Comparison of ENCODE assay signal across 9 cellular contexts in the genomic region with DNA sequence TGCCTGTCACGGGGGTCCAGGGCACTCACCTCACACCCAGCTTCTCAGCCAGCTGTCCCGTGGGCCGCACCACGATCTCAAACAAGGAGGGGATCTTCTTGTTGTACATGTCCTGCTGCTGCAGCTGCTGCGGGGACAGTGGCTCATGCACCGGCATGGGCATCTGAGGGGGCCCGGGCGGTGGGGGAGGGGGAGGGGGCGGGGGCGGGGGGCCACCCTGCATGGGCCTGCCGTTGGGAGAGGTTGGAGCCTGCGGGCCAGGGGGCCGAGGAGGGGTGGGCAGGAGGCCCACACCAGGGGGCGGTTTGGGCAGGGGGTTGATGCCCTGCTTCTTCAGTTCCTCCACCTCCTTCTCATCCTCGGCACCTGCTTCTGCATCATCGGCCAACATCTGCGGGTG. TPM values are rescaled to one million over a fixed set of nuclear protein-coding genes. Genes with fewer than 3 reads are reported as not detected.
"Had no signal": no experiment of that assay in that cellular context is flagged by ENCODE, and none has a peak within 500 bp of the region (broad histone marks: within the 10 kb centered on the region; RNA-seq: fewer than 3 reads in every experiment).

No MANE protein-coding gene starts in this region.

- H3K27ac Mint-ChIP-seq: IgD-negative memory B cell had no signal

- H3K9me3 Mint-ChIP-seq: IgD-negative memory B cell had no signal

- ATAC-seq: HepG2, K562 had no signal

- H3K27me3 Mint-ChIP-seq: IgD-negative memory B cell had no signal

- DNase-seq: IMR-90, KBM-7, KG1 had no signal

- H3K4me3 ChIP-seq: K562 had no signal

- H3K36me3 Mint-ChIP-seq: IgD-negative memory B cell had no signal

- H3K27ac ChIP-seq: HL-60 had no signal

- H3K4me3 Mint-ChIP-seq: IgD-negative memory B cell had no signal

RNA-seq across cellular contexts. Expression of gene NPAS1, which starts 52.7 kb away (rescaled TPM):
- total RNA-seq: HT-29, HT1080 had no signal
